1 cellular context compared by ENCODE assay signal in the genomic region with DNA sequence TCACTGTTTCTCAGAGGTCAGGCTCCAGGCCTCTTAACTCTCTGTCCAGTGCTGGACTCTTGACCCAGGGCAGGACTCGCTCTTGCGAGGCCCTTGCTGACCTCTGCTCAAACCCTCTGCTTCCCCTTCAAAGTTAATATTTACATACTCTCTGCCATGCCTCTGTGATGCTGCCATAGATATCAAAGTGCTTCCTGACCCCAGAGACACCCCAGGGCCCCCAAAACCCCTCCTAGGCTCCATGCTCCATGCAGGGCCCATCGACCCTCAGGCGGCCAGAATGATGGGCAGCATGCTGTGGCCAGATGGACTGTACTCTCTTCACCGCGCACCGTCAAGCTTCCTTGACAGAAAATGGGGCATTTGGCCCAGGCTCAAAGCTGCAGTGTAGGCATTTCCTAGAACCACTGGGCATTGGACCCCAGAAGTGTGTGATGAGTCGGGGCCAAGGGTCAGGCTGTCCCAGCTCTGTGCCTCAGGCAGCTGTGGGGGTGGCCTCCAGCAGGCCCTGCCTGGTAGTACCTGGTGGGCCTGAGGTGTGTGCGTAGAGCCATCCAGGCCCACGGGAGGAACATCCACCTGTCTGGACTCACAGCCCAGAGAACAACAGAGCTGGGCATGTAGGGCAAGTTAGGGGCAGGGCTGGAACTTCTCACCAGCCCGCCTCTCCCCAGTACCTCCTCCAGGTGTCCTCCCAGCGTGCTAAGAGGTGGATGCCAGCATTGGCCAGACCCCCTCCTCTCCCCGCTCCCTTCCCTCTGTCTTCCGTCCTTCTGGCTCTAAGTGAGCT.
TF ChIP-seq lines count a peak whose summit lies in the region.

No MANE protein-coding gene starts in this region.

TF ChIP-seq in GM12878, 131 proteins besides CTCF, POLR2A, EP300 and RAD21:
- TF ChIP-seq RCOR1 (conservative IDR thresholded peaks at IDR 0.05; ENCODE audit: low read depth, low read length) (no peak), SMARCA5 (IDR thresholded peaks at IDR 0.05) (no peak), POU2F2 (IDR thresholded peaks at IDR 0.05; ENCODE audit: borderline replicate concordance, low read depth, low read length) (no peak), STAT3 (IDR thresholded peaks at IDR 0.05; ENCODE audit: low read depth, low read length) (no peak), LARP7 (IDR thresholded peaks at IDR 0.05) (no peak), ZNF24 (IDR thresholded peaks at IDR 0.05) (no peak), CHD4 (IDR thresholded peaks at IDR 0.05) (no peak), TARDBP (IDR thresholded peaks at IDR 0.05; ENCODE audit: borderline replicate concordance) (no peak), CBX3 (IDR thresholded peaks at IDR 0.05; ENCODE audit: borderline replicate concordance, low read depth) (no peak), ZSCAN29 (IDR thresholded peaks at IDR 0.05) (no peak)
